Comparison of ENCODE assay signal across 1 cellular context in the genomic region with DNA sequence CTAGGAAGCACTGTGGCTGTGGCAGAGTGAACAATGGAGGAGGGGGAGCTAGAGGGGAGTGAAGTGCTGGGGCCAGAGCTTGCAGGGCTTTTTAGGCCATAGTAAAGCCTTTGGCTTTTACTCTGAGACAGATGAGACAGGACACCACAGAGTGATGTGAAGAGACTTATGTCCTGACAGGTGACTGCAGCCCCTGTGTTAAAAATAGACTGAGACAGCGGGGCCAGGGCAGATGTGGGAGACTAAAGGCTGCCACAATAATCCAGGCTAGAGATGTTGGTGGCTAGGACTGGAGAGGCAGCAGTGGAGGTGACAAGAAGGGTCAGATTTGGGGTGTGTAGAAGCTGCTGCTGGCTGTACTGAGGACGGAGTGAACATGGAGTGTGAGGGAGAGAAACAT.
TF ChIP-seq lines count a peak whose summit lies in the region.

No MANE protein-coding gene starts in this region.

TF ChIP-seq in SK-N-SH, 30 proteins besides CTCF, POLR2A, EP300 and RAD21:
- no peak for TF ChIP-seq RXRA (IDR thresholded peaks at IDR 0.05; ENCODE audit: borderline replicate concordance, low read depth)
- TF ChIP-seq FOSL2 (IDR thresholded peaks at IDR 0.05; ENCODE audit: borderline replicate concordance, low read depth) = no peak
- TF ChIP-seq SIN3A (IDR thresholded peaks at IDR 0.05; ENCODE audit: borderline replicate concordance, low read depth, low read length) = no peak
- TF ChIP-seq MXI1 (IDR thresholded peaks at IDR 0.05; ENCODE audit: low read depth, low read length) = no peak
- no peak for TF ChIP-seq TCF12 (IDR thresholded peaks at IDR 0.05)
- no peak for TF ChIP-seq YY1 (IDR thresholded peaks at IDR 0.05; ENCODE audit: low read depth)
- TF ChIP-seq NRF1 (IDR thresholded peaks at IDR 0.05; ENCODE audit: low read depth, low read length) = no peak
- no peak for TF ChIP-seq NFIC (IDR thresholded peaks at IDR 0.05; ENCODE audit: borderline replicate concordance)
- TF ChIP-seq, protein P1, sequence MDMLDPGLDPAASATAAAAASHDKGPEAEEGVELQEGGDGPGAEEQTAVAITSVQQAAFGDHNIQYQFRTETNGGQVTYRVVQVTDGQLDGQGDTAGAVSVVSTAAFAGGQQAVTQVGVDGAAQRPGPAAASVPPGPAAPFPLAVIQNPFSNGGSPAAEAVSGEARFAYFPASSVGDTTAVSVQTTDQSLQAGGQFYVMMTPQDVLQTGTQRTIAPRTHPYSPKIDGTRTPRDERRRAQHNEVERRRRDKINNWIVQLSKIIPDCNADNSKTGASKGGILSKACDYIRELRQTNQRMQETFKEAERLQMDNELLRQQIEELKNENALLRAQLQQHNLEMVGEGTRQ (IDR thresholded peaks at IDR 0.05; ENCODE audit: borderline replicate concordance, low read depth, low read length) = no peak
- TF ChIP-seq, protein P2, sequence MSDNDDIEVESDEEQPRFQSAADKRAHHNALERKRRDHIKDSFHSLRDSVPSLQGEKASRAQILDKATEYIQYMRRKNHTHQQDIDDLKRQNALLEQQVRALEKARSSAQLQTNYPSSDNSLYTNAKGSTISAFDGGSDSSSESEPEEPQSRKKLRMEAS (IDR thresholded peaks at IDR 0.05; ENCODE audit: low read depth) = no peak
